Comparison of ENCODE assay signal across 1 cellular context in genomic region chrX:153724252-153725038, GRCh38.
A peak's percentile ranks its signal among the peaks of the same experiment; 100 is the strongest.
TF ChIP-seq lines count a peak whose summit lies in the region.

ABCD1 (plus strand) TSS chrX:153724856; CDS start chrX:153725267, 411 bp downstream.
BCAP31 (minus strand) TSS chrX:153724387; CDS start chrX:153723244, 1,143 bp downstream.

TF ChIP-seq in HepG2, 621 proteins besides CTCF, POLR2A, EP300 and RAD21 (continued from another document):
- TF ChIP-seq ZNF609 (CRISPR knock-in tag; IDR thresholded peaks at IDR 0.05; ENCODE audit: borderline replicate concordance) = peak; percentile 31; the same call in 1 of the 2 replicates
- TF ChIP-seq SP1 (IDR thresholded peaks at IDR 0.05) = no peak
- peak; percentile 43; the same call in 1 of the 2 replicates for TF ChIP-seq SP1 (CRISPR knock-in tag; IDR thresholded peaks at IDR 0.05)
- TF ChIP-seq PAX8 (CRISPR knock-in tag; IDR thresholded peaks at IDR 0.05; ENCODE audit: borderline replicate concordance) = no peak
- no peak for TF ChIP-seq HES4 (CRISPR knock-in tag; IDR thresholded peaks at IDR 0.05; ENCODE audit: borderline replicate concordance)
- TF ChIP-seq HDAC1 (CRISPR knock-in tag; IDR thresholded peaks at IDR 0.05) = peak; percentile 27
- peak; percentile 1; the same call in 1 of the 2 replicates for TF ChIP-seq SALL1 (CRISPR knock-in tag; IDR thresholded peaks at IDR 0.05)
- TF ChIP-seq GABPA (IDR thresholded peaks at IDR 0.05; ENCODE audit: low read depth, low read length) = no peak
- peak; percentile 68; the same call in 1 of the 2 replicates for TF ChIP-seq GABPA (CRISPR knock-in tag; IDR thresholded peaks at IDR 0.05; ENCODE audit: low read depth)
- TF ChIP-seq BRF2 (CRISPR knock-in tag; IDR thresholded peaks at IDR 0.05) = no peak
- TF ChIP-seq, protein P1, sequence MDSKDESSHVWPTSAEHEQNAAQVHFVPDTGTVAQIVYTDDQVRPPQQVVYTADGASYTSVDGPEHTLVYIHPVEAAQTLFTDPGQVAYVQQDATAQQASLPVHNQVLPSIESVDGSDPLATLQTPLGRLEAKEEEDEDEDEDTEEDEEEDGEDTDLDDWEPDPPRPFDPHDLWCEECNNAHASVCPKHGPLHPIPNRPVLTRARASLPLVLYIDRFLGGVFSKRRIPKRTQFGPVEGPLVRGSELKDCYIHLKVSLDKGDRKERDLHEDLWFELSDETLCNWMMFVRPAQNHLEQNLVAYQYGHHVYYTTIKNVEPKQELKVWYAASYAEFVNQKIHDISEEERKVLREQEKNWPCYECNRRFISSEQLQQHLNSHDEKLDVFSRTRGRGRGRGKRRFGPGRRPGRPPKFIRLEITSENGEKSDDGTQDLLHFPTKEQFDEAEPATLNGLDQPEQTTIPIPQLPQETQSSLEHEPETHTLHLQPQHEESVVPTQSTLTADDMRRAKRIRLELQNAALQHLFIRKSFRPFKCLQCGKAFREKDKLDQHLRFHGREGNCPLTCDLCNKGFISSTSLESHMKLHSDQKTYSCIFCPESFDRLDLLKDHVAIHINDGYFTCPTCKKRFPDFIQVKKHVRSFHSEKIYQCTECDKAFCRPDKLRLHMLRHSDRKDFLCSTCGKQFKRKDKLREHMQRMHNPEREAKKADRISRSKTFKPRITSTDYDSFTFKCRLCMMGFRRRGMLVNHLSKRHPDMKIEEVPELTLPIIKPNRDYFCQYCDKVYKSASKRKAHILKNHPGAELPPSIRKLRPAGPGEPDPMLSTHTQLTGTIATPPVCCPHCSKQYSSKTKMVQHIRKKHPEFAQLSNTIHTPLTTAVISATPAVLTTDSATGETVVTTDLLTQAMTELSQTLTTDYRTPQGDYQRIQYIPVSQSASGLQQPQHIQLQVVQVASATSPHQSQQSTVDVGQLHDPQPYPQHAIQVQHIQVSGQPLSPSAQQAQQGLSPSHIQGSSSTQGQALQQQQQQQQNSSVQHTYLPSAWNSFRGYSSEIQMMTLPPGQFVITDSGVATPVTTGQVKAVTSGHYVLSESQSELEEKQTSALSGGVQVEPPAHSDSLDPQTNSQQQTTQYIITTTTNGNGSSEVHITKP (CRISPR knock-in tag; IDR thresholded peaks at IDR 0.05; ENCODE audit: low read depth) = 0 out of 2 replicates have a peak, but pooled peaks have one; percentile 23
- TF ChIP-seq, protein P2, sequence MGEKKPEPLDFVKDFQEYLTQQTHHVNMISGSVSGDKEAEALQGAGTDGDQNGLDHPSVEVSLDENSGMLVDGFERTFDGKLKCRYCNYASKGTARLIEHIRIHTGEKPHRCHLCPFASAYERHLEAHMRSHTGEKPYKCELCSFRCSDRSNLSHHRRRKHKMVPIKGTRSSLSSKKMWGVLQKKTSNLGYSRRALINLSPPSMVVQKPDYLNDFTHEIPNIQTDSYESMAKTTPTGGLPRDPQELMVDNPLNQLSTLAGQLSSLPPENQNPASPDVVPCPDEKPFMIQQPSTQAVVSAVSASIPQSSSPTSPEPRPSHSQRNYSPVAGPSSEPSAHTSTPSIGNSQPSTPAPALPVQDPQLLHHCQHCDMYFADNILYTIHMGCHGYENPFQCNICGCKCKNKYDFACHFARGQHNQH (CRISPR knock-in tag; IDR thresholded peaks at IDR 0.05) = peak; percentile 43; the same call in 1 of the 2 replicates
- TF ChIP-seq ARID4A (CRISPR knock-in tag; IDR thresholded peaks at IDR 0.05; ENCODE audit: borderline replicate concordance) = peak; percentile 47; the same call in 1 of the 2 replicates
- no peak for TF ChIP-seq ZXDC (CRISPR knock-in tag; IDR thresholded peaks at IDR 0.05)
- TF ChIP-seq ZNF10 (CRISPR knock-in tag; IDR thresholded peaks at IDR 0.05; ENCODE audit: borderline replicate concordance, low read depth) = no peak
- TF ChIP-seq SIX4 (CRISPR knock-in tag; IDR thresholded peaks at IDR 0.05) = no peak
- peak; percentile 75 for TF ChIP-seq ZNF263 (CRISPR knock-in tag; IDR thresholded peaks at IDR 0.05)
- peak; percentile 24; the same call in 1 of the 2 replicates for TF ChIP-seq ZNF580 (CRISPR knock-in tag; IDR thresholded peaks at IDR 0.05; ENCODE audit: borderline replicate concordance, low read depth)
- peak; percentile 78 for TF ChIP-seq RBFOX2 (IDR thresholded peaks at IDR 0.05; ENCODE audit: low read depth, low read length)
- TF ChIP-seq DR1 (CRISPR knock-in tag; IDR thresholded peaks at IDR 0.05) = peak; percentile 26; the same call in 1 of the 2 replicates
- no peak for TF ChIP-seq NFKBIZ (CRISPR knock-in tag; IDR thresholded peaks at IDR 0.05)
- no peak for TF ChIP-seq PHB2 (IDR thresholded peaks at IDR 0.05; ENCODE audit: partially characterized antibody)
- peak; percentile 90 for TF ChIP-seq POLR2G (IDR thresholded peaks at IDR 0.05; ENCODE audit: low read depth, low read length)
- peak; percentile 64; the same call in 1 of the 2 replicates for TF ChIP-seq DRAP1 (CRISPR knock-in tag; IDR thresholded peaks at IDR 0.05)
- 0 out of 2 replicates have a peak, but pooled peaks have one; percentile 57 for TF ChIP-seq ZC3H13 (CRISPR knock-in tag; IDR thresholded peaks at IDR 0.05)
- peak; percentile 38; the same call in 1 of the 2 replicates for TF ChIP-seq ZFY (CRISPR knock-in tag; IDR thresholded peaks at IDR 0.05)
- no peak for TF ChIP-seq WIZ (CRISPR knock-in tag; IDR thresholded peaks at IDR 0.05)
- TF ChIP-seq ZNF607 (CRISPR knock-in tag; IDR thresholded peaks at IDR 0.05; ENCODE audit: borderline replicate concordance) = no peak
- peak; percentile 81 for TF ChIP-seq SAP130 (CRISPR knock-in tag; IDR thresholded peaks at IDR 0.05; ENCODE audit: low read depth)
- TF ChIP-seq RARA (CRISPR knock-in tag; IDR thresholded peaks at IDR 0.05) = peak; percentile 25; the same call in 1 of the 2 replicates
- TF ChIP-seq ZFP37 (CRISPR knock-in tag; IDR thresholded peaks at IDR 0.05; ENCODE audit: borderline replicate concordance) = no peak
- no peak for TF ChIP-seq SMAD9 (CRISPR knock-in tag; IDR thresholded peaks at IDR 0.05)
- TF ChIP-seq, protein P3, sequence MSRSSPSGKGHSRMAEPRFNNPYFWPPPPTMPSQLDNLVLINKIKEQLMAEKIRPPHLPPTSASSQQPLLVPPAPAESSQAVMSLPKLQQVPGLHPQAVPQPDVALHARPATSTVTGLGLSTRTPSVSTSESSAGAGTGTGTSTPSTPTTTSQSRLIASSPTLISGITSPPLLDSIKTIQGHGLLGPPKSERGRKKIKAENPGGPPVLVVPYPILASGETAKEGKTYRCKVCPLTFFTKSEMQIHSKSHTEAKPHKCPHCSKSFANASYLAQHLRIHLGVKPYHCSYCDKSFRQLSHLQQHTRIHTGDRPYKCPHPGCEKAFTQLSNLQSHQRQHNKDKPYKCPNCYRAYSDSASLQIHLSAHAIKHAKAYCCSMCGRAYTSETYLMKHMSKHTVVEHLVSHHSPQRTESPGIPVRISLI (CRISPR knock-in tag; IDR thresholded peaks at IDR 0.05; ENCODE audit: borderline replicate concordance) = no peak
- peak; percentile 44 for TF ChIP-seq ELF1 (CRISPR knock-in tag; IDR thresholded peaks at IDR 0.05)
- TF ChIP-seq KDM4B (CRISPR knock-in tag; IDR thresholded peaks at IDR 0.05) = no peak
- TF ChIP-seq ZNF720 (CRISPR knock-in tag; IDR thresholded peaks at IDR 0.05) = no peak
